Comparison of ENCODE assay signal across 2 cellular contexts in genomic region chr1:6824665-6825368, GRCh38.
TF ChIP-seq lines count a peak whose summit lies in the region.

No MANE protein-coding gene starts in this region.

TF ChIP-seq in liver, 16 proteins besides CTCF, POLR2A, EP300 and RAD21 (continued from another document):
- TF ChIP-seq, protein P1, sequence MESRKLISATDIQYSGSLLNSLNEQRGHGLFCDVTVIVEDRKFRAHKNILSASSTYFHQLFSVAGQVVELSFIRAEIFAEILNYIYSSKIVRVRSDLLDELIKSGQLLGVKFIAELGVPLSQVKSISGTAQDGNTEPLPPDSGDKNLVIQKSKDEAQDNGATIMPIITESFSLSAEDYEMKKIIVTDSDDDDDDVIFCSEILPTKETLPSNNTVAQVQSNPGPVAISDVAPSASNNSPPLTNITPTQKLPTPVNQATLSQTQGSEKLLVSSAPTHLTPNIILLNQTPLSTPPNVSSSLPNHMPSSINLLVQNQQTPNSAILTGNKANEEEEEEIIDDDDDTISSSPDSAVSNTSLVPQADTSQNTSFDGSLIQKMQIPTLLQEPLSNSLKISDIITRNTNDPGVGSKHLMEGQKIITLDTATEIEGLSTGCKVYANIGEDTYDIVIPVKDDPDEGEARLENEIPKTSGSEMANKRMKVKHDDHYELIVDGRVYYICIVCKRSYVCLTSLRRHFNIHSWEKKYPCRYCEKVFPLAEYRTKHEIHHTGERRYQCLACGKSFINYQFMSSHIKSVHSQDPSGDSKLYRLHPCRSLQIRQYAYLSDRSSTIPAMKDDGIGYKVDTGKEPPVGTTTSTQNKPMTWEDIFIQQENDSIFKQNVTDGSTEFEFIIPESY (IDR thresholded peaks at IDR 0.05): no peak
- TF ChIP-seq, protein P2, sequence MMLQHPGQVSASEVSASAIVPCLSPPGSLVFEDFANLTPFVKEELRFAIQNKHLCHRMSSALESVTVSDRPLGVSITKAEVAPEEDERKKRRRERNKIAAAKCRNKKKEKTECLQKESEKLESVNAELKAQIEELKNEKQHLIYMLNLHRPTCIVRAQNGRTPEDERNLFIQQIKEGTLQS (IDR thresholded peaks at IDR 0.05): no peak
- TF ChIP-seq, protein P3, sequence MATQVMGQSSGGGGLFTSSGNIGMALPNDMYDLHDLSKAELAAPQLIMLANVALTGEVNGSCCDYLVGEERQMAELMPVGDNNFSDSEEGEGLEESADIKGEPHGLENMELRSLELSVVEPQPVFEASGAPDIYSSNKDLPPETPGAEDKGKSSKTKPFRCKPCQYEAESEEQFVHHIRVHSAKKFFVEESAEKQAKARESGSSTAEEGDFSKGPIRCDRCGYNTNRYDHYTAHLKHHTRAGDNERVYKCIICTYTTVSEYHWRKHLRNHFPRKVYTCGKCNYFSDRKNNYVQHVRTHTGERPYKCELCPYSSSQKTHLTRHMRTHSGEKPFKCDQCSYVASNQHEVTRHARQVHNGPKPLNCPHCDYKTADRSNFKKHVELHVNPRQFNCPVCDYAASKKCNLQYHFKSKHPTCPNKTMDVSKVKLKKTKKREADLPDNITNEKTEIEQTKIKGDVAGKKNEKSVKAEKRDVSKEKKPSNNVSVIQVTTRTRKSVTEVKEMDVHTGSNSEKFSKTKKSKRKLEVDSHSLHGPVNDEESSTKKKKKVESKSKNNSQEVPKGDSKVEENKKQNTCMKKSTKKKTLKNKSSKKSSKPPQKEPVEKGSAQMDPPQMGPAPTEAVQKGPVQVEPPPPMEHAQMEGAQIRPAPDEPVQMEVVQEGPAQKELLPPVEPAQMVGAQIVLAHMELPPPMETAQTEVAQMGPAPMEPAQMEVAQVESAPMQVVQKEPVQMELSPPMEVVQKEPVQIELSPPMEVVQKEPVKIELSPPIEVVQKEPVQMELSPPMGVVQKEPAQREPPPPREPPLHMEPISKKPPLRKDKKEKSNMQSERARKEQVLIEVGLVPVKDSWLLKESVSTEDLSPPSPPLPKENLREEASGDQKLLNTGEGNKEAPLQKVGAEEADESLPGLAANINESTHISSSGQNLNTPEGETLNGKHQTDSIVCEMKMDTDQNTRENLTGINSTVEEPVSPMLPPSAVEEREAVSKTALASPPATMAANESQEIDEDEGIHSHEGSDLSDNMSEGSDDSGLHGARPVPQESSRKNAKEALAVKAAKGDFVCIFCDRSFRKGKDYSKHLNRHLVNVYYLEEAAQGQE (IDR thresholded peaks at IDR 0.05): no peak
- TF ChIP-seq SP1 (IDR thresholded peaks at IDR 0.05): no peak
- TF ChIP-seq HNF4G (IDR thresholded peaks at IDR 0.05): no peak
- no peak for TF ChIP-seq TAF1 (conservative IDR thresholded peaks at IDR 0.05)
- TF ChIP-seq, protein P4, sequence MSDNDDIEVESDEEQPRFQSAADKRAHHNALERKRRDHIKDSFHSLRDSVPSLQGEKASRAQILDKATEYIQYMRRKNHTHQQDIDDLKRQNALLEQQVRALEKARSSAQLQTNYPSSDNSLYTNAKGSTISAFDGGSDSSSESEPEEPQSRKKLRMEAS (IDR thresholded peaks at IDR 0.05): no peak
- TF ChIP-seq FOXA1 (IDR thresholded peaks at IDR 0.05): no peak

TF ChIP-seq in HepG2, 621 proteins besides CTCF, POLR2A, EP300 and RAD21 (continued from another document):
- TF ChIP-seq, protein P5, sequence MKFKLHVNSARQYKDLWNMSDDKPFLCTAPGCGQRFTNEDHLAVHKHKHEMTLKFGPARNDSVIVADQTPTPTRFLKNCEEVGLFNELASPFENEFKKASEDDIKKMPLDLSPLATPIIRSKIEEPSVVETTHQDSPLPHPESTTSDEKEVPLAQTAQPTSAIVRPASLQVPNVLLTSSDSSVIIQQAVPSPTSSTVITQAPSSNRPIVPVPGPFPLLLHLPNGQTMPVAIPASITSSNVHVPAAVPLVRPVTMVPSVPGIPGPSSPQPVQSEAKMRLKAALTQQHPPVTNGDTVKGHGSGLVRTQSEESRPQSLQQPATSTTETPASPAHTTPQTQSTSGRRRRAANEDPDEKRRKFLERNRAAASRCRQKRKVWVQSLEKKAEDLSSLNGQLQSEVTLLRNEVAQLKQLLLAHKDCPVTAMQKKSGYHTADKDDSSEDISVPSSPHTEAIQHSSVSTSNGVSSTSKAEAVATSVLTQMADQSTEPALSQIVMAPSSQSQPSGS (CRISPR knock-in tag; IDR thresholded peaks at IDR 0.05): no peak
- no peak for TF ChIP-seq ZNF432 (CRISPR knock-in tag; IDR thresholded peaks at IDR 0.05; ENCODE audit: borderline replicate concordance)
- TF ChIP-seq, protein P6, sequence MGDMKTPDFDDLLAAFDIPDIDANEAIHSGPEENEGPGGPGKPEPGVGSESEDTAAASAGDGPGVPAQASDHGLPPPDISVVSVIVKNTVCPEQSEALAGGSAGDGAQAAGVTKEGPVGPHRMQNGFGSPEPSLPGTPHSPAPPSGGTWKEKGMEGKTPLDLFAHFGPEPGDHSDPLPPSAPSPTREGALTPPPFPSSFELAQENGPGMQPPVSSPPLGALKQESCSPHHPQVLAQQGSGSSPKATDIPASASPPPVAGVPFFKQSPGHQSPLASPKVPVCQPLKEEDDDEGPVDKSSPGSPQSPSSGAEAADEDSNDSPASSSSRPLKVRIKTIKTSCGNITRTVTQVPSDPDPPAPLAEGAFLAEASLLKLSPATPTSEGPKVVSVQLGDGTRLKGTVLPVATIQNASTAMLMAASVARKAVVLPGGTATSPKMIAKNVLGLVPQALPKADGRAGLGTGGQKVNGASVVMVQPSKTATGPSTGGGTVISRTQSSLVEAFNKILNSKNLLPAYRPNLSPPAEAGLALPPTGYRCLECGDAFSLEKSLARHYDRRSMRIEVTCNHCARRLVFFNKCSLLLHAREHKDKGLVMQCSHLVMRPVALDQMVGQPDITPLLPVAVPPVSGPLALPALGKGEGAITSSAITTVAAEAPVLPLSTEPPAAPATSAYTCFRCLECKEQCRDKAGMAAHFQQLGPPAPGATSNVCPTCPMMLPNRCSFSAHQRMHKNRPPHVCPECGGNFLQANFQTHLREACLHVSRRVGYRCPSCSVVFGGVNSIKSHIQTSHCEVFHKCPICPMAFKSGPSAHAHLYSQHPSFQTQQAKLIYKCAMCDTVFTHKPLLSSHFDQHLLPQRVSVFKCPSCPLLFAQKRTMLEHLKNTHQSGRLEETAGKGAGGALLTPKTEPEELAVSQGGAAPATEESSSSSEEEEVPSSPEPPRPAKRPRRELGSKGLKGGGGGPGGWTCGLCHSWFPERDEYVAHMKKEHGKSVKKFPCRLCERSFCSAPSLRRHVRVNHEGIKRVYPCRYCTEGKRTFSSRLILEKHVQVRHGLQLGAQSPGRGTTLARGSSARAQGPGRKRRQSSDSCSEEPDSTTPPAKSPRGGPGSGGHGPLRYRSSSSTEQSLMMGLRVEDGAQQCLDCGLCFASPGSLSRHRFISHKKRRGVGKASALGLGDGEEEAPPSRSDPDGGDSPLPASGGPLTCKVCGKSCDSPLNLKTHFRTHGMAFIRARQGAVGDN (CRISPR knock-in tag; IDR thresholded peaks at IDR 0.05): no peak
- TF ChIP-seq ZNF775 (CRISPR knock-in tag; IDR thresholded peaks at IDR 0.05; ENCODE audit: borderline replicate concordance): no peak
- TF ChIP-seq, protein P7, sequence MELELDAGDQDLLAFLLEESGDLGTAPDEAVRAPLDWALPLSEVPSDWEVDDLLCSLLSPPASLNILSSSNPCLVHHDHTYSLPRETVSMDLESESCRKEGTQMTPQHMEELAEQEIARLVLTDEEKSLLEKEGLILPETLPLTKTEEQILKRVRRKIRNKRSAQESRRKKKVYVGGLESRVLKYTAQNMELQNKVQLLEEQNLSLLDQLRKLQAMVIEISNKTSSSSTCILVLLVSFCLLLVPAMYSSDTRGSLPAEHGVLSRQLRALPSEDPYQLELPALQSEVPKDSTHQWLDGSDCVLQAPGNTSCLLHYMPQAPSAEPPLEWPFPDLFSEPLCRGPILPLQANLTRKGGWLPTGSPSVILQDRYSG (CRISPR knock-in tag; IDR thresholded peaks at IDR 0.05): no peak
